14 cellular contexts compared by ENCODE assay signal in genomic region chr22:39076117-39076516, GRCh38. TPM values are rescaled to one million over a fixed set of nuclear protein-coding genes. Genes with fewer than 3 reads are reported as not detected.
DNase-seq lines count a peak whose midpoint lies in the region; ATAC-seq and TF ChIP-seq lines count a peak whose summit lies in the region.
"Not testable (repeated sequence)": the region's sequence is repeated elsewhere in the genome, so short reads cannot be mapped to it uniquely, and the experiment has no call there.
"Had no signal": no experiment of that assay in that cellular context is flagged by ENCODE, and none has a peak within 500 bp of the region (broad histone marks: within the 10 kb centered on the region; RNA-seq: fewer than 3 reads in every experiment).

No MANE protein-coding gene starts in this region.

- H3K27me3 Mint-ChIP-seq in CD8-positive, alpha-beta T cell (ENCODE audit: low read depth); HFFc6 (ENCODE audit: insufficient read depth); activated CD8-positive, alpha-beta T cell treated with anti-CD3 and anti-CD28 coated beads, Interleukin-2, amount 10 ng/mL, durations not matched to agents 7 days and 5 days (ENCODE audit: low read depth); activated naive CD8-positive, alpha-beta T cell treated with anti-CD3 and anti-CD28 coated beads for 36 hours; natural killer cell treated with Interleukin-12 subunit alpha and Interleukin-12 subunit beta and Interleukin-15 and Interleukin-18, amount 100 ng/mL, for 72 hours: not testable (repeated sequence)

- H3K4me1 Mint-ChIP-seq in CD8-positive, alpha-beta T cell (ENCODE audit: low read depth) = peaks cover 39% of the 10 kb centered on the region
- H3K4me1 Mint-ChIP-seq in HFFc6 (ENCODE audit: low read depth) = not testable (repeated sequence)
- H3K4me1 Mint-ChIP-seq in activated CD8-positive, alpha-beta T cell treated with anti-CD3 and anti-CD28 coated beads, Interleukin-2, amount 10 ng/mL, durations not matched to agents 7 days and 5 days (ENCODE audit: low read depth) = peaks cover 44% of the 10 kb centered on the region
- peaks cover 28% of the 10 kb centered on the region for H3K4me1 Mint-ChIP-seq in activated naive CD8-positive, alpha-beta T cell treated with anti-CD3 and anti-CD28 coated beads for 36 hours
- peaks cover 24 to 31% of the 10 kb centered on the region in 2 donors for H3K4me1 Mint-ChIP-seq in natural killer cell treated with Interleukin-12 subunit alpha and Interleukin-12 subunit beta and Interleukin-15 and Interleukin-18, amount 100 ng/mL, for 72 hours (ENCODE audit: low read depth in 2 of 2)

- not testable (repeated sequence) for H2AFZ ChIP-seq in SU-DHL-6 (ENCODE audit: low read depth, low read length, severe bottlenecking)

- peak overlapping the region; percentile 82 for H3K9ac ChIP-seq in SU-DHL-6 (ENCODE audit: low read length)

- not testable (repeated sequence) for H3K9me3 ChIP-seq in CD8-positive, alpha-beta T cell (ENCODE audit: low read length); SU-DHL-6 (ENCODE audit: insufficient read depth, low read length); transverse colon

- H3K4me2 ChIP-seq in SU-DHL-6 (ENCODE audit: low read depth, low read length, poor library complexity, severe bottlenecking) = peak overlapping the region; percentile 49

- not testable (repeated sequence) for H3K9me2 ChIP-seq in SU-DHL-6 (replicated peaks; ENCODE audit: insufficient read depth, low read length)

- CTCF ChIA-PET in CD8-positive, alpha-beta T cell (lab: Charles Lee); activated CD8-positive, alpha-beta T cell treated with anti-CD3 and anti-CD28 coated beads, Interleukin-2, amount 10 ng/mL, durations not matched to agents 7 days and 5 days (lab: Charles Lee): not testable (repeated sequence)

- WGBS in transverse colon (ENCODE audit: low coverage in 1 of 2), 2 donors = 60 to 83% methylated on average over 1 to 4 of the region's 4 CpGs

- H3F3A ChIP-seq in SU-DHL-6 (ENCODE audit: insufficient read depth) = peaks cover 49% of the 10 kb centered on the region

- not testable (repeated sequence) for H3K9me3 Mint-ChIP-seq in CD8-positive, alpha-beta T cell; HFFc6; activated CD8-positive, alpha-beta T cell treated with anti-CD3 and anti-CD28 coated beads, Interleukin-2, amount 10 ng/mL, durations not matched to agents 7 days and 5 days (ENCODE audit: insufficient read depth); activated naive CD8-positive, alpha-beta T cell treated with anti-CD3 and anti-CD28 coated beads for 36 hours; natural killer cell treated with Interleukin-12 subunit alpha and Interleukin-12 subunit beta and Interleukin-15 and Interleukin-18, amount 100 ng/mL, for 72 hours

- TF ChIP-seq POLR2A in transverse colon (IDR thresholded peaks at IDR 0.05) = not testable (repeated sequence)

- POLR2A ChIA-PET in CD8-positive, alpha-beta T cell (lab: Charles Lee); activated CD8-positive, alpha-beta T cell treated with anti-CD3 and anti-CD28 coated beads, Interleukin-2, amount 10 ng/mL, durations not matched to agents 7 days and 5 days (lab: Charles Lee): not testable (repeated sequence)

- intact Hi-C loops in CD8-positive, alpha-beta T cell (cut with DNase I, micrococcal nuclease) = loop anchor here (5.0 kb wide), 2 partner anchors 41 to 64 kb away; partner anchors contain the start of gene APOBEC3C (in 1 of the 2)
- intact Hi-C loops in Right ventricle myocardium superior (cut with DNase I); transverse colon (cut with DNase I; ENCODE audit: low total_unique reads): not testable (repeated sequence)

- H3K79me2 ChIP-seq in SU-DHL-6 (ENCODE audit: insufficient read depth, low read length) = peaks cover 19% of the 10 kb centered on the region

- TF ChIP-seq CTCF in CD8-positive, alpha-beta T cell (IDR thresholded peaks at IDR 0.05); HFFc6 (IDR thresholded peaks at IDR 0.05); SU-DHL-6 (IDR thresholded peaks at IDR 0.05; ENCODE audit: insufficient read depth, low read length, poor library complexity, severe bottlenecking); transverse colon (IDR thresholded peaks at IDR 0.05): not testable (repeated sequence)

- H3K27ac Mint-ChIP-seq in CD8-positive, alpha-beta T cell = peak overlapping the region; percentile 90
- not testable (repeated sequence) for H3K27ac Mint-ChIP-seq in HFFc6
- H3K27ac Mint-ChIP-seq in activated CD8-positive, alpha-beta T cell treated with anti-CD3 and anti-CD28 coated beads, Interleukin-2, amount 10 ng/mL, durations not matched to agents 7 days and 5 days = peak overlapping the region; percentile 86
- H3K27ac Mint-ChIP-seq in activated naive CD8-positive, alpha-beta T cell treated with anti-CD3 and anti-CD28 coated beads for 36 hours = peak overlapping the region; percentile 82
- H3K27ac Mint-ChIP-seq in natural killer cell treated with Interleukin-12 subunit alpha and Interleukin-12 subunit beta and Interleukin-15 and Interleukin-18, amount 100 ng/mL, for 72 hours = peak overlapping the region; percentile 89 to 98

- H3K27me3 ChIP-seq in CD8-positive, alpha-beta T cell (ENCODE audit: insufficient read depth, low read length); SU-DHL-6 (ENCODE audit: low read length); transverse colon: not testable (repeated sequence)

- H3K4me3 ChIP-seq in CD8-positive, alpha-beta T cell (ENCODE audit: low read depth, low read length); transverse colon: not testable (repeated sequence)
- peak overlapping the region; percentile 35 for H3K4me3 ChIP-seq in SU-DHL-6 (ENCODE audit: insufficient read depth, low read length, poor library complexity, severe bottlenecking)

- peak overlapping the region; percentile 80 for H3K4me3 Mint-ChIP-seq in CD8-positive, alpha-beta T cell
- H3K4me3 Mint-ChIP-seq in HFFc6 = peak overlapping the region; percentile 75
- H3K4me3 Mint-ChIP-seq in activated CD8-positive, alpha-beta T cell treated with anti-CD3 and anti-CD28 coated beads, Interleukin-2, amount 10 ng/mL, durations not matched to agents 7 days and 5 days = peak overlapping the region; percentile 78
- peak overlapping the region; percentile 82 for H3K4me3 Mint-ChIP-seq in activated naive CD8-positive, alpha-beta T cell treated with anti-CD3 and anti-CD28 coated beads for 36 hours
- peak overlapping the region; percentile 78 for H3K4me3 Mint-ChIP-seq in natural killer cell treated with Interleukin-12 subunit alpha and Interleukin-12 subunit beta and Interleukin-15 and Interleukin-18, amount 100 ng/mL, for 72 hours

- TF ChIP-seq EP300 in transverse colon (IDR thresholded peaks at IDR 0.05; ENCODE audit: low read depth) = not testable (repeated sequence)

- peaks cover 29% of the 10 kb centered on the region for H3K4me1 ChIP-seq in CD8-positive, alpha-beta T cell (ENCODE audit: insufficient read depth, low read length)
- peaks cover 6 to 12% (median 12%) of the 10 kb centered on the region in 4 donors for H3K4me1 ChIP-seq in transverse colon

- not testable (repeated sequence) for DNase-seq in CD8-positive, alpha-beta T cell; HFFc6; activated CD8-positive, alpha-beta T cell treated with anti-CD3 and anti-CD28 coated beads, Interleukin-2, amount 10 ng/mL, durations not matched to agents 7 days and 5 days; activated naive CD8-positive, alpha-beta T cell treated with anti-CD3 and anti-CD28 coated beads for 36 hours; natural killer cell treated with Interleukin-12 subunit alpha and Interleukin-12 subunit beta and Interleukin-15 and Interleukin-18, amount 100 ng/mL, for 72 hours (ENCODE audit: low spot score); transverse colon
- DNase-seq in Right ventricle myocardium superior = peak; percentile 5

- H4K20me1 ChIP-seq in SU-DHL-6 (ENCODE audit: low read depth, low read length) = not testable (repeated sequence)

- peaks cover 18% of the 10 kb centered on the region for H3K36me3 Mint-ChIP-seq in CD8-positive, alpha-beta T cell
- not testable (repeated sequence) for H3K36me3 Mint-ChIP-seq in HFFc6 (ENCODE audit: low read depth); activated naive CD8-positive, alpha-beta T cell treated with anti-CD3 and anti-CD28 coated beads for 36 hours; natural killer cell treated with Interleukin-12 subunit alpha and Interleukin-12 subunit beta and Interleukin-15 and Interleukin-18, amount 100 ng/mL, for 72 hours
- H3K36me3 Mint-ChIP-seq in activated CD8-positive, alpha-beta T cell treated with anti-CD3 and anti-CD28 coated beads, Interleukin-2, amount 10 ng/mL, durations not matched to agents 7 days and 5 days (ENCODE audit: low read depth) = peaks cover 34% of the 10 kb centered on the region

- not testable (repeated sequence) for ATAC-seq in CD8-positive, alpha-beta T cell; activated CD8-positive, alpha-beta T cell treated with anti-CD3 and anti-CD28 coated beads, Interleukin-2, amount 10 ng/mL, durations not matched to agents 7 days and 5 days; Right ventricle myocardium superior (ENCODE audit: poor library complexity); natural killer cell treated with Interleukin-12 subunit alpha and Interleukin-12 subunit beta and Interleukin-15 and Interleukin-18, amount 100 ng/mL, for 72 hours

- not testable (repeated sequence) for H3K36me3 ChIP-seq in CD8-positive, alpha-beta T cell (ENCODE audit: insufficient read depth, low read length); SU-DHL-6 (ENCODE audit: low read length); transverse colon

- not testable (repeated sequence) for H3K27ac ChIP-seq in CD8-positive, alpha-beta T cell (ENCODE audit: low read depth, low read length)
- H3K27ac ChIP-seq in SU-DHL-6 (ENCODE audit: low read depth, low read length) (peak overlapping the region; percentile 99), transverse colon (peak overlapping the region; percentile 17 to 72 (median 56))

- in situ Hi-C loops in transverse colon (cut with MboI; ENCODE audit: low pct_ligation_motif_present in 1 of 4, low pct_unique_long_range_greater_than_20kb in 1 of 4, low sequenced_read_pairs in 3 of 4) = not testable (repeated sequence)

RNA-seq across cellular contexts. Expression of gene APOBEC3G, which starts 1.0 kb away (rescaled TPM):
- 10 to 100 TPM; 44.9 to 45.9 TPM for total RNA-seq in CD8-positive, alpha-beta T cell
- total RNA-seq in HFFc6 (2021; fragmentation: NEBNext Ultra II Directional; extraction: Animal tissue kit (Norgen Biotek cat#: 25700)) = 1 to 10 TPM; 1.9 to 7.0 (median 5.9) TPM
- 100 to 1,000 TPM; 134 to 138 TPM for total RNA-seq in activated CD8-positive, alpha-beta T cell treated with anti-CD3 and anti-CD28 coated beads, Interleukin-2, amount 10 ng/mL, durations not matched to agents 7 days and 5 days
- 10 to 100 TPM; 44.2 to 44.3 TPM for total RNA-seq in activated naive CD8-positive, alpha-beta T cell treated with anti-CD3 and anti-CD28 coated beads for 36 hours
- total RNA-seq in Right ventricle myocardium superior = 2.7 TPM
- 100 to 1,000 TPM; 105 to 169 TPM for total RNA-seq in natural killer cell treated with Interleukin-12 subunit alpha and Interleukin-12 subunit beta and Interleukin-15 and Interleukin-18, amount 100 ng/mL, for 72 hours
- 10 to 100 TPM in 1 of 4 donors, 1 to 10 TPM in 2, not detected in 1; 7.1 to 11.6 (median 9.4) TPM for total RNA-seq in transverse colon

RNA-seq across cellular contexts. Expression of gene APOBEC3H, which starts 20.9 kb away (rescaled TPM):
- 1 to 10 TPM; 1.6 TPM for total RNA-seq in CD8-positive, alpha-beta T cell
- under 1 TPM in 2 of 6 experiments, not detected in 4; 0.33 to 0.37 TPM for total RNA-seq in HFFc6 (2021; fragmentation: NEBNext Ultra II Directional; extraction: Animal tissue kit (Norgen Biotek cat#: 25700))
- total RNA-seq in activated CD8-positive, alpha-beta T cell treated with anti-CD3 and anti-CD28 coated beads, Interleukin-2, amount 10 ng/mL, durations not matched to agents 7 days and 5 days = 10 to 100 TPM; 82.8 to 89.7 TPM
- 1 to 10 TPM; 4.3 to 5.3 TPM for total RNA-seq in activated naive CD8-positive, alpha-beta T cell treated with anti-CD3 and anti-CD28 coated beads for 36 hours
- total RNA-seq in Right ventricle myocardium superior (not detected), transverse colon (1 to 10 TPM in 1 of 4 donors, under 1 TPM in 1, not detected in 2; 0.41 to 2.1 TPM)
- total RNA-seq in natural killer cell treated with Interleukin-12 subunit alpha and Interleukin-12 subunit beta and Interleukin-15 and Interleukin-18, amount 100 ng/mL, for 72 hours = 1 to 10 TPM; 6.2 to 6.9 TPM
- total RNA-seq: dermis microvascular lymphatic vessel endothelial cell, kidney epithelial cell, lung, osteocyte, temporal lobe, vagina had no signal

RNA-seq across cellular contexts. Expression of gene APOBEC3F, which starts 35.5 kb away (rescaled TPM):
- total RNA-seq in CD8-positive, alpha-beta T cell = 1 to 10 TPM; 6.7 to 8.3 TPM
- total RNA-seq in HFFc6 (2021; fragmentation: NEBNext Ultra II Directional; extraction: Animal tissue kit (Norgen Biotek cat#: 25700)) = 10 to 100 TPM in 1 of 6 experiments, 1 to 10 TPM in 5; 6.5 to 12.1 (median 9.0) TPM
- 10 to 100 TPM; 43.1 to 48.8 TPM for total RNA-seq in activated CD8-positive, alpha-beta T cell treated with anti-CD3 and anti-CD28 coated beads, Interleukin-2, amount 10 ng/mL, durations not matched to agents 7 days and 5 days
- 10 to 100 TPM; 19.4 to 20.4 TPM for total RNA-seq in activated naive CD8-positive, alpha-beta T cell treated with anti-CD3 and anti-CD28 coated beads for 36 hours
- total RNA-seq in Right ventricle myocardium superior = 4.1 TPM
- 10 to 100 TPM; 21.7 to 31.6 TPM for total RNA-seq in natural killer cell treated with Interleukin-12 subunit alpha and Interleukin-12 subunit beta and Interleukin-15 and Interleukin-18, amount 100 ng/mL, for 72 hours
- total RNA-seq in transverse colon = 1 to 10 TPM in 3 of 4 donors, not detected in 1; 2.6 to 6.8 (median 4.8) TPM

RNA-seq across cellular contexts. Expression of gene APOBEC3D, which starts 55.2 kb away (rescaled TPM):
- total RNA-seq in CD8-positive, alpha-beta T cell = 1 to 10 TPM; 6.3 to 7.1 TPM
- under 1 TPM; 0.51 to 0.83 (median 0.58) TPM for total RNA-seq in HFFc6 (2021; fragmentation: NEBNext Ultra II Directional; extraction: Animal tissue kit (Norgen Biotek cat#: 25700))
- 10 to 100 TPM; 49.1 to 51.5 TPM for total RNA-seq in activated CD8-positive, alpha-beta T cell treated with anti-CD3 and anti-CD28 coated beads, Interleukin-2, amount 10 ng/mL, durations not matched to agents 7 days and 5 days
- 10 to 100 TPM; 23.1 to 24.1 TPM for total RNA-seq in activated naive CD8-positive, alpha-beta T cell treated with anti-CD3 and anti-CD28 coated beads for 36 hours
- total RNA-seq in Right ventricle myocardium superior (1.2 TPM), transverse colon (1 to 10 TPM; 2.0 to 6.4 (median 4.2) TPM)
- total RNA-seq in natural killer cell treated with Interleukin-12 subunit alpha and Interleukin-12 subunit beta and Interleukin-15 and Interleukin-18, amount 100 ng/mL, for 72 hours = 10 to 100 TPM; 37.6 to 40.1 TPM

Comparison
In these comparisons a context has a peak if more than half of its experiments do, and no peak if none do; other contexts are left out.
1. RNA of gene APOBEC3H, which starts 20.9 kb away (total RNA-seq): 82.8 to 89.7 TPM in activated CD8-positive, alpha-beta T cell treated with anti-CD3 and anti-CD28 coated beads, Interleukin-2, amount 10 ng/mL, durations not matched to agents 7 days and 5 days; 6.2 to 6.9 TPM in natural killer cell treated with Interleukin-12 subunit alpha and Interleukin-12 subunit beta and Interleukin-15 and Interleukin-18, amount 100 ng/mL, for 72 hours, 4.3 to 5.3 TPM in activated naive CD8-positive, alpha-beta T cell treated with anti-CD3 and anti-CD28 coated beads for 36 hours, 1.6 TPM in CD8-positive, alpha-beta T cell, 0.41 to 2.1 TPM in transverse colon, not detected in Right ventricle myocardium superior (single experiment) and 0.33 to 0.37 TPM in HFFc6; every median in the first group is over 10 times any median in the second.
2. Peak in every context shown above with its lines, with median percentiles within 50 percentile points of each other: H3K4me3 Mint-ChIP-seq.